ENCODE assay signal across 17 cellular contexts in the genomic region with DNA sequence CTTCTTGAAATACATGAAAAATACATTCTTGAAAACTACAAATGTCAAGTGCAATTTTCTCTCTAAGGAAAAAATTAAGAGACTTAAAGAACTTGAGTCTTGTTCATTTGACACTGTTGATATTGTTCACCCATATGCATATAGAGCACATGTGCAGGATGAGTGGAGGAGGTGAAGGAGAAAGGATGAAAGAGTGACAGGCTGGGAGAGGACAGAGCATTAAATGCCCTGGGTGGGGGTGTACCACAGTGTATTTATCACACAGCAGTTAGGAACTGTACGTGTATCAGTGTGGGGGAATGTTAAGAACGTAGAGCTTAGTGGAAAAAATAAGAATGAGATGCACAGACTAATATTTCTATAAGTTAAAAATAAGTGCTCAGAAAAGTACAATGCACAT. TPM values are rescaled to one million over a fixed set of nuclear protein-coding genes. Genes with fewer than 3 reads are reported as not detected.
DNase-seq lines count a peak whose midpoint lies in the region; ATAC-seq, FAIRE-seq and TF ChIP-seq lines count a peak whose summit lies in the region.
"Had no signal": no experiment of that assay in that cellular context is flagged by ENCODE, and none has a peak within 500 bp of the region (broad histone marks: within the 10 kb centered on the region; RNA-seq: fewer than 3 reads in every experiment).

No MANE protein-coding gene starts in this region.

- H3K27me3 Mint-ChIP-seq in activated naive CD8-positive, alpha-beta T cell treated with anti-CD3 and anti-CD28 coated beads for 36 hours, result peaks cover 16% of the 10 kb centered on the region
- H3K27me3 Mint-ChIP-seq in mesothelial cell of epicardium (ENCODE audit: low read depth), result no peaks in the 10 kb centered on the region
- no peaks in the 10 kb centered on the region for H3K27me3 Mint-ChIP-seq in type B pancreatic cell

- H3K27ac ChIP-seq in cardiac muscle cell, result peak overlapping the region; percentile 89
- no peak overlapping the region for H3K27ac ChIP-seq in SJCRH30

- H3K27ac Mint-ChIP-seq in activated naive CD8-positive, alpha-beta T cell treated with anti-CD3 and anti-CD28 coated beads for 36 hours, result peak overlapping the region; percentile 10
- peak overlapping the region; percentile 64 for H3K27ac Mint-ChIP-seq in mesothelial cell of epicardium
- peak overlapping the region; percentile 31 for H3K27ac Mint-ChIP-seq in type B pancreatic cell
- H3K27ac Mint-ChIP-seq: stimulated activated memory B cell treated with anti-CD40 and anti-IgM and Interleukin-4, amounts not matched to agents 10 μg/mL and 1 μg/mL and 100 μg/mL, for 72 hours had no signal

- H3K36me3 ChIP-seq in cardiac muscle cell (no peaks in the 10 kb centered on the region), SJCRH30 (no peaks in the 10 kb centered on the region)
- H3K36me3 ChIP-seq: pancreas, vagina had no signal

- FAIRE-seq in urothelium cell line (lab: Jason Lieb, UNC), result no peak
- FAIRE-seq: D721Med, pancreas, TTC549 had no signal

- in situ Hi-C loops in ACHN (cut with HindIII; ENCODE audit: low pct_ligation_motif_present, low pct_unique_long_range_greater_than_20kb, low sequenced_read_pairs), result no loop called here

- H3K27me3 ChIP-seq in cardiac muscle cell (no peaks in the 10 kb centered on the region), SJCRH30 (no peaks in the 10 kb centered on the region)
- H3K27me3 ChIP-seq: heart right ventricle, pancreas, vagina had no signal

- no peaks in the 10 kb centered on the region for H3K36me3 Mint-ChIP-seq in activated naive CD8-positive, alpha-beta T cell treated with anti-CD3 and anti-CD28 coated beads for 36 hours
- peaks cover 10% of the 10 kb centered on the region for H3K36me3 Mint-ChIP-seq in mesothelial cell of epicardium
- peaks cover 15% of the 10 kb centered on the region for H3K36me3 Mint-ChIP-seq in type B pancreatic cell
- H3K36me3 Mint-ChIP-seq: stimulated activated memory B cell treated with anti-CD40 and anti-IgM and Interleukin-4, amounts not matched to agents 10 μg/mL and 1 μg/mL and 100 μg/mL, for 72 hours had no signal

- H3K4me3 Mint-ChIP-seq in activated naive CD8-positive, alpha-beta T cell treated with anti-CD3 and anti-CD28 coated beads for 36 hours, result peak overlapping the region; percentile 3
- H3K4me3 Mint-ChIP-seq in mesothelial cell of epicardium (no peak overlapping the region), type B pancreatic cell (peak overlapping the region; percentile 34)
- H3K4me3 Mint-ChIP-seq: stimulated activated memory B cell treated with anti-CD40 and anti-IgM and Interleukin-4, amounts not matched to agents 10 μg/mL and 1 μg/mL and 100 μg/mL, for 72 hours had no signal

- H3K9me3 ChIP-seq in cardiac muscle cell (ENCODE audit: low read depth) (no peaks in the 10 kb centered on the region), SJCRH30 (replicated peaks) (no peaks in the 10 kb centered on the region)
- H3K9me3 ChIP-seq: pancreas, vagina had no signal

- peaks cover 35% of the 10 kb centered on the region for H3K4me1 Mint-ChIP-seq in activated naive CD8-positive, alpha-beta T cell treated with anti-CD3 and anti-CD28 coated beads for 36 hours
- H3K4me1 Mint-ChIP-seq in mesothelial cell of epicardium (peaks cover 39% of the 10 kb centered on the region), type B pancreatic cell (ENCODE audit: unreplicated experiment) (peaks cover 70% of the 10 kb centered on the region)

- no peaks in the 10 kb centered on the region for H3K9me3 Mint-ChIP-seq in activated naive CD8-positive, alpha-beta T cell treated with anti-CD3 and anti-CD28 coated beads for 36 hours
- H3K9me3 Mint-ChIP-seq in mesothelial cell of epicardium (no peaks in the 10 kb centered on the region), type B pancreatic cell (peaks cover 8% of the 10 kb centered on the region)
- H3K9me3 Mint-ChIP-seq: stimulated activated memory B cell treated with anti-CD40 and anti-IgM and Interleukin-4, amounts not matched to agents 10 μg/mL and 1 μg/mL and 100 μg/mL, for 72 hours had no signal

- H3K4me1 ChIP-seq in cardiac muscle cell (ENCODE audit: low read depth), result peaks cover 31% of the 10 kb centered on the region
- H3K4me1 ChIP-seq in SJCRH30, result peaks cover 25% of the 10 kb centered on the region
- H3K4me1 ChIP-seq: pancreas had no signal

- intact Hi-C loops in Right ventricle myocardium superior (cut with DNase I), result no loop called here

- H3K4me3 ChIP-seq in cardiac muscle cell (no peak overlapping the region), SJCRH30 (no peak overlapping the region)
- H3K4me3 ChIP-seq: heart right ventricle, pancreas, vagina had no signal

- no peak for ATAC-seq in Right ventricle myocardium superior (ENCODE audit: poor library complexity)
- ATAC-seq: pancreas had no signal

- no peak for TF ChIP-seq CTCF in cardiac muscle cell (IDR thresholded peaks at IDR 0.05; ENCODE audit: low read depth, low read length)
- no peak for TF ChIP-seq CTCF in mesothelial cell of epicardium (IDR thresholded peaks at IDR 0.05; ENCODE audit: unreplicated experiment)
- no peak for TF ChIP-seq CTCF in type B pancreatic cell (conservative IDR thresholded peaks at IDR 0.05)

- DNase-seq in cardiac muscle cell (ENCODE audit: low read depth in 1 of 2, low spot score in 1 of 2) (no peak), Right ventricle myocardium superior (no peak), mesothelial cell of epicardium (ENCODE audit: low spot score in 2 of 2, unreplicated experiment in 2 of 2) (no peak), type B pancreatic cell (ENCODE audit: extremely low spot score, unreplicated experiment) (no peak), ACHN (no peak), SJCRH30 (no peak), urothelium cell line (ENCODE audit: low spot score) (no peak)
- no peak for DNase-seq in activated naive CD8-positive, alpha-beta T cell treated with anti-CD3 and anti-CD28 coated beads for 36 hours
- DNase-seq: activated gamma-delta T cell treated with Interleukin-2 at 50 U/mL for 16 hours, heart right ventricle, mesenchymal stem cell, NCI-H226, pancreas had no signal

RNA-seq across cellular contexts. Expression of a gene that starts 45.7 kb away (rescaled TPM):
- total RNA-seq in cardiac muscle cell (15.3 and 17.7 TPM in 2 replicates), Right ventricle myocardium superior (46.0 TPM), mesothelial cell of epicardium (29.1 to 33.9 TPM (median 29.9 TPM) in 3 replicates), type B pancreatic cell (ENCODE audit: low replicate concordance) (72.7 and 98.4 TPM in 2 replicates)
- 22.3 and 34.0 TPM in 2 replicates for polyA plus RNA-seq in cardiac muscle cell
- 1 to 10 TPM; 1.6 to 2.3 TPM for total RNA-seq in activated naive CD8-positive, alpha-beta T cell treated with anti-CD3 and anti-CD28 coated beads for 36 hours
- total RNA-seq in SJCRH30 (2014; rRNA removed; shearing (Covaris generic)), result 6.7 and 7.7 TPM in 2 replicates

Comparison
In these comparisons a context has a peak if more than half of its experiments do, and no peak if none do; other contexts are left out.
1. H3K27ac Mint-ChIP-seq: peak in every context shown above with its lines; median percentile 64 in mesothelial cell of epicardium; 31 in type B pancreatic cell; 10 in activated naive CD8-positive, alpha-beta T cell treated with anti-CD3 and anti-CD28 coated beads for 36 hours.